Comparison of ENCODE assay signal across 2 cellular contexts in the genomic region with DNA sequence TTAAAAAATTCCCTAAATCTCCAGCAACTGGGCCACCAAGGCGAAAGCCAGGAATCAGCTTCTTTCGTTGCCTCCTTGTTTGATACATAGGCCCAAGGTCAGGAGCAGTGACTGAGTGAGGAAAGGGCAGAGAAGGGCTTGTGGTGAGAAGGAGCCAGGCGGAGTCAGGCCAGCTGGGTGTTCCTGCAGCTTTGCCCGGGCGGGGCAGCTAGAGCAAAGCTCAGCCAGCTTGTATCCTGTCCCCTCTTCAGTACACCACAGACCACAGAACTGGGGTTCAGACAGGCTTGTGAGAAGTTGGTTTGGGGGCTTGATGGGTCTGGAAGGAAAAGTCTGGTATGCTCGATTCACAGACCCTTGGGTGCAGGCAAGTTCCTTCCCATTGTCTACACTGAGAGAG.
TF ChIP-seq lines count a peak whose summit lies in the region.

No MANE protein-coding gene starts in this region.

TF ChIP-seq in HCT116, 20 proteins besides CTCF, POLR2A, EP300 and RAD21:
- TF ChIP-seq TCF7L2 (IDR thresholded peaks at IDR 0.05; ENCODE audit: borderline replicate concordance, extremely low read depth, insufficient read depth, insufficient read length) (no peak), CBX3 (IDR thresholded peaks at IDR 0.05; ENCODE audit: low read depth) (no peak), ELF1 (IDR thresholded peaks at IDR 0.05; ENCODE audit: borderline replicate concordance, low read depth) (no peak), YY1 (IDR thresholded peaks at IDR 0.05; ENCODE audit: extremely low read depth, insufficient replicate concordance, low read depth, low read length) (no peak), SIN3A (IDR thresholded peaks at IDR 0.05; ENCODE audit: low read depth) (no peak), EZH2 (IDR thresholded peaks at IDR 0.05) (no peak), JUND (IDR thresholded peaks at IDR 0.05) (no peak), EGR1 (IDR thresholded peaks at IDR 0.05; ENCODE audit: low read depth) (no peak), CEBPB (IDR thresholded peaks at IDR 0.05; ENCODE audit: low read depth) (no peak), SP1 (IDR thresholded peaks at IDR 0.05; ENCODE audit: low read depth) (no peak), POLR2AphosphoS5 (IDR thresholded peaks at IDR 0.05; ENCODE audit: low read depth, low read length) (no peak), FOSL1 (IDR thresholded peaks at IDR 0.05; ENCODE audit: low read depth) (no peak), EZH2phosphoT487 (IDR thresholded peaks at IDR 0.05; ENCODE audit: borderline replicate concordance) (no peak), SRF (IDR thresholded peaks at IDR 0.05; ENCODE audit: low read depth) (no peak)
- TF ChIP-seq, protein P1, sequence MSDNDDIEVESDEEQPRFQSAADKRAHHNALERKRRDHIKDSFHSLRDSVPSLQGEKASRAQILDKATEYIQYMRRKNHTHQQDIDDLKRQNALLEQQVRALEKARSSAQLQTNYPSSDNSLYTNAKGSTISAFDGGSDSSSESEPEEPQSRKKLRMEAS (IDR thresholded peaks at IDR 0.05): no peak
- TF ChIP-seq, protein P2, sequence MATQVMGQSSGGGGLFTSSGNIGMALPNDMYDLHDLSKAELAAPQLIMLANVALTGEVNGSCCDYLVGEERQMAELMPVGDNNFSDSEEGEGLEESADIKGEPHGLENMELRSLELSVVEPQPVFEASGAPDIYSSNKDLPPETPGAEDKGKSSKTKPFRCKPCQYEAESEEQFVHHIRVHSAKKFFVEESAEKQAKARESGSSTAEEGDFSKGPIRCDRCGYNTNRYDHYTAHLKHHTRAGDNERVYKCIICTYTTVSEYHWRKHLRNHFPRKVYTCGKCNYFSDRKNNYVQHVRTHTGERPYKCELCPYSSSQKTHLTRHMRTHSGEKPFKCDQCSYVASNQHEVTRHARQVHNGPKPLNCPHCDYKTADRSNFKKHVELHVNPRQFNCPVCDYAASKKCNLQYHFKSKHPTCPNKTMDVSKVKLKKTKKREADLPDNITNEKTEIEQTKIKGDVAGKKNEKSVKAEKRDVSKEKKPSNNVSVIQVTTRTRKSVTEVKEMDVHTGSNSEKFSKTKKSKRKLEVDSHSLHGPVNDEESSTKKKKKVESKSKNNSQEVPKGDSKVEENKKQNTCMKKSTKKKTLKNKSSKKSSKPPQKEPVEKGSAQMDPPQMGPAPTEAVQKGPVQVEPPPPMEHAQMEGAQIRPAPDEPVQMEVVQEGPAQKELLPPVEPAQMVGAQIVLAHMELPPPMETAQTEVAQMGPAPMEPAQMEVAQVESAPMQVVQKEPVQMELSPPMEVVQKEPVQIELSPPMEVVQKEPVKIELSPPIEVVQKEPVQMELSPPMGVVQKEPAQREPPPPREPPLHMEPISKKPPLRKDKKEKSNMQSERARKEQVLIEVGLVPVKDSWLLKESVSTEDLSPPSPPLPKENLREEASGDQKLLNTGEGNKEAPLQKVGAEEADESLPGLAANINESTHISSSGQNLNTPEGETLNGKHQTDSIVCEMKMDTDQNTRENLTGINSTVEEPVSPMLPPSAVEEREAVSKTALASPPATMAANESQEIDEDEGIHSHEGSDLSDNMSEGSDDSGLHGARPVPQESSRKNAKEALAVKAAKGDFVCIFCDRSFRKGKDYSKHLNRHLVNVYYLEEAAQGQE (IDR thresholded peaks at IDR 0.05; ENCODE audit: low read depth): no peak
- TF ChIP-seq, protein P3, sequence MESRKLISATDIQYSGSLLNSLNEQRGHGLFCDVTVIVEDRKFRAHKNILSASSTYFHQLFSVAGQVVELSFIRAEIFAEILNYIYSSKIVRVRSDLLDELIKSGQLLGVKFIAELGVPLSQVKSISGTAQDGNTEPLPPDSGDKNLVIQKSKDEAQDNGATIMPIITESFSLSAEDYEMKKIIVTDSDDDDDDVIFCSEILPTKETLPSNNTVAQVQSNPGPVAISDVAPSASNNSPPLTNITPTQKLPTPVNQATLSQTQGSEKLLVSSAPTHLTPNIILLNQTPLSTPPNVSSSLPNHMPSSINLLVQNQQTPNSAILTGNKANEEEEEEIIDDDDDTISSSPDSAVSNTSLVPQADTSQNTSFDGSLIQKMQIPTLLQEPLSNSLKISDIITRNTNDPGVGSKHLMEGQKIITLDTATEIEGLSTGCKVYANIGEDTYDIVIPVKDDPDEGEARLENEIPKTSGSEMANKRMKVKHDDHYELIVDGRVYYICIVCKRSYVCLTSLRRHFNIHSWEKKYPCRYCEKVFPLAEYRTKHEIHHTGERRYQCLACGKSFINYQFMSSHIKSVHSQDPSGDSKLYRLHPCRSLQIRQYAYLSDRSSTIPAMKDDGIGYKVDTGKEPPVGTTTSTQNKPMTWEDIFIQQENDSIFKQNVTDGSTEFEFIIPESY (IDR thresholded peaks at IDR 0.05; ENCODE audit: extremely low read depth, insufficient replicate concordance, low read length): no peak

TF ChIP-seq in SK-N-SH, 30 proteins besides CTCF, POLR2A, EP300 and RAD21:
- TF ChIP-seq POLR2AphosphoS5 (IDR thresholded peaks at IDR 0.05; ENCODE audit: low read depth, low read length) (no peak), NFIC (IDR thresholded peaks at IDR 0.05; ENCODE audit: borderline replicate concordance) (no peak), TAF1 (IDR thresholded peaks at IDR 0.05; ENCODE audit: borderline replicate concordance, low read depth, low read length) (no peak)
- TF ChIP-seq, protein P4, sequence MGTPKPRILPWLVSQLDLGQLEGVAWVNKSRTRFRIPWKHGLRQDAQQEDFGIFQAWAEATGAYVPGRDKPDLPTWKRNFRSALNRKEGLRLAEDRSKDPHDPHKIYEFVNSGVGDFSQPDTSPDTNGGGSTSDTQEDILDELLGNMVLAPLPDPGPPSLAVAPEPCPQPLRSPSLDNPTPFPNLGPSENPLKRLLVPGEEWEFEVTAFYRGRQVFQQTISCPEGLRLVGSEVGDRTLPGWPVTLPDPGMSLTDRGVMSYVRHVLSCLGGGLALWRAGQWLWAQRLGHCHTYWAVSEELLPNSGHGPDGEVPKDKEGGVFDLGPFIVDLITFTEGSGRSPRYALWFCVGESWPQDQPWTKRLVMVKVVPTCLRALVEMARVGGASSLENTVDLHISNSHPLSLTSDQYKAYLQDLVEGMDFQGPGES (IDR thresholded peaks at IDR 0.05; ENCODE audit: low read depth, low read length): no peak
